19 cellular contexts compared by ENCODE assay signal in the genomic region with DNA sequence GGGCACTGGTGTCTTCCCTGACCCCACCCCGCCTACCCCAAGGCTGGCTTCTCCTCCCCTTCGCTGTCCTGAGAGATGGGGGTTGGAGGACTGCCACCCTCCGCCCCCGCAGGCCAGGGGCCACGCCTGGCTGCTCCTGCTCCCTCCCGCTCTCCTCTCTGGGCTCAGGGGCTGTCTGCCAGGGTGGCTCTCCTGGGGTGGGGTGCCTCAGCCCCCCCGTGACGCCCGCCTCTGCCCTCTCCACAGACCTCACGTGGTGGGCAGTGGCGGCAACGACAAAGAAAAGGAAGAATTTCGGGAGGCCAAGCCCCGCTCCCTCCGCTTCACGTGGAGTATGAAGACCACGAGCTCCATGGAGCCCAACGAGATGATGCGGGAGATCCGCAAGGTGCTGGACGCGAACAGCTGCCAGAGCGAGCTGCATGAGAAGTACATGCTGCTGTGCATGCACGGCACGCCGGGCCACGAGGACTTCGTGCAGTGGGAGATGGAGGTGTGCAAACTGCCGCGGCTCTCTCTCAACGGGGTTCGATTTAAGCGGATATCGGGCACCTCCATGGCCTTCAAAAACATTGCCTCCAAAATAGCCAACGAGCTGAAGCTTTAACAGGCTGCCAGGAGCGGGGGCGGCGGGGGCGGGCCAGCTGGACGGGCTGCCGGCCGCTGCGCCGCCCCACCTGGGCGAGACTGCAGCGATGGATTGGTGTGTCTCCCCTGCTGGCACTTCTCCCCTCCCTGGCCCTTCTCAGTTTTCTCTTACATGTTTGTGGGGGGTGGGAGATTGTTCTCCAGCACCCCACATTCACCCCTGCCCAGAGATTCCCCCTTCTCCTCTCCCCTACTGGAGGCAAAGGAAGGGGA. TPM values are rescaled to one million over a fixed set of nuclear protein-coding genes. Genes with fewer than 3 reads are reported as not detected.
DNase-seq lines count a peak whose midpoint lies in the region; ATAC-seq and TF ChIP-seq lines count a peak whose summit lies in the region.
"Had no signal": no experiment of that assay in that cellular context is flagged by ENCODE, and none has a peak within 500 bp of the region (broad histone marks: within the 10 kb centered on the region; RNA-seq: fewer than 3 reads in every experiment).

No MANE protein-coding gene starts in this region.

- H3K9me3 Mint-ChIP-seq in brain: peaks cover 0 to 2% (median 0%) of the 10 kb centered on the region in 5 experiments
- no peaks in the 10 kb centered on the region for H3K9me3 Mint-ChIP-seq in T-helper 2 cell treated with Interferon-gamma antibody and Interleukin-4, amounts not matched to agents 5 μg/mL and 100 μg/mL, for 36 hours
- H3K9me3 Mint-ChIP-seq: effector memory CD8-positive, alpha-beta T cell had no signal

- DNase-seq in hepatocyte (ENCODE audit: low spot score) (no peak), mesendoderm (no peak)
- no peak for DNase-seq in activated effector memory CD4-positive, alpha-beta T cell treated with Interleukin-2 at 50 U/mL for 16 hours
- DNase-seq in T-helper 2 cell treated with Interferon-gamma antibody and Interleukin-4, amounts not matched to agents 5 μg/mL and 100 μg/mL, for 36 hours (ENCODE audit: low spot score): no peak
- DNase-seq: activated gamma-delta T cell; DMS79; effector memory CD8-positive, alpha-beta T cell; foreskin fibroblast; KBM-7; mesenchymal stem cell; NCI-H1105; NCI-H345; small intestine; stimulated activated naive CD4-positive, alpha-beta T cell had no signal

- no peaks in the 10 kb centered on the region for H3K27me3 Mint-ChIP-seq in brain
- H3K27me3 Mint-ChIP-seq in T-helper 2 cell treated with Interferon-gamma antibody and Interleukin-4, amounts not matched to agents 5 μg/mL and 100 μg/mL, for 36 hours (ENCODE audit: low read depth): no peaks in the 10 kb centered on the region
- H3K27me3 Mint-ChIP-seq: effector memory CD8-positive, alpha-beta T cell had no signal

- H3K27me3 ChIP-seq in HUES6 (ENCODE audit: control insufficient read depth, insufficient read depth, low read length) (no peaks in the 10 kb centered on the region), hepatocyte (no peaks in the 10 kb centered on the region), mesendoderm (ENCODE audit: insufficient read depth, low read length, poor library complexity) (no peaks in the 10 kb centered on the region)

- H3K23ac ChIP-seq in mesendoderm (ENCODE audit: low read length): no peak overlapping the region

- no peak for ATAC-seq in GM18867 (IDR thresholded peaks at IDR 0.05; ENCODE audit: unreplicated experiment)
- ATAC-seq: effector memory CD8-positive, alpha-beta T cell had no signal

- H3K56ac ChIP-seq in mesendoderm (ENCODE audit: low read length): no peak overlapping the region

- H2AK5ac ChIP-seq in mesendoderm (ENCODE audit: low read length): no peak overlapping the region

- H2BK15ac ChIP-seq in mesendoderm (replicated peaks; ENCODE audit: low read depth): no peak overlapping the region

- no peak overlapping the region for H3K4ac ChIP-seq in mesendoderm (ENCODE audit: low read depth, low read length)

- no peak overlapping the region for H2BK5ac ChIP-seq in mesendoderm (ENCODE audit: low read length)

- H4K5ac ChIP-seq in mesendoderm (ENCODE audit: low read length): no peak overlapping the region

- H4K8ac ChIP-seq in mesendoderm (ENCODE audit: low read depth, low read length): no peak overlapping the region

- TF ChIP-seq CTCF in brain (conservative IDR thresholded peaks at IDR 0.05) (no peak), hepatocyte (IDR thresholded peaks at IDR 0.05; ENCODE audit: poor library complexity) (no peak)

- H3K4me2 ChIP-seq in hepatocyte (peak overlapping the region; percentile 11), mesendoderm (ENCODE audit: low read length) (no peak overlapping the region)

- no peak overlapping the region for H2BK120ac ChIP-seq in mesendoderm (ENCODE audit: low read depth, low read length)

- no peak overlapping the region for H3K4me3 ChIP-seq in HUES6 (ENCODE audit: low read depth, low read length)
- H3K4me3 ChIP-seq in hepatocyte: no peak overlapping the region
- no peak overlapping the region for H3K4me3 ChIP-seq in mesendoderm (ENCODE audit: low read length)

- WGBS in hepatocyte (ENCODE audit: low lambda C conversion rate, missing lambda C conversion rate): 93% methylated on average over 32 of the region's 46 CpGs
- WGBS in mesendoderm (ENCODE audit: extremely low coverage, insufficient coverage, low lambda C conversion rate): no CpG with 5 or more reads among the region's 46 CpGs

- H3K36me3 ChIP-seq in HUES6 (ENCODE audit: control insufficient read depth, insufficient read depth, low read length) (peaks cover 46% of the 10 kb centered on the region), hepatocyte (replicated peaks; ENCODE audit: insufficient read depth, low read depth) (no peaks in the 10 kb centered on the region), mesendoderm (ENCODE audit: control insufficient read depth, insufficient read depth, low read length) (peaks cover 11% of the 10 kb centered on the region)

- no peaks in the 10 kb centered on the region for H3K79me2 ChIP-seq in hepatocyte
- H3K79me2 ChIP-seq in mesendoderm (ENCODE audit: control insufficient read depth, insufficient read depth, low read length): no peaks in the 10 kb centered on the region

- H3K9me2 ChIP-seq in hepatocyte (replicated peaks; ENCODE audit: insufficient read depth): no peaks in the 10 kb centered on the region

- H3K4me1 Mint-ChIP-seq in brain: peaks cover 75% of the 10 kb centered on the region
- no peaks in the 10 kb centered on the region for H3K4me1 Mint-ChIP-seq in T-helper 2 cell treated with Interferon-gamma antibody and Interleukin-4, amounts not matched to agents 5 μg/mL and 100 μg/mL, for 36 hours (ENCODE audit: low read depth)

- H3K27ac ChIP-seq in HUES6 (ENCODE audit: low read depth, low read length): peak overlapping the region; percentile 46; the same call in 1 of the 2 replicates
- peak overlapping the region; percentile 60 for H3K27ac ChIP-seq in hepatocyte
- H3K27ac ChIP-seq in temporal lobe (ENCODE audit: low read depth, low read length): peak overlapping the region; percentile 87
- no peak overlapping the region for H3K27ac ChIP-seq in mesendoderm (ENCODE audit: low read depth, low read length)
- H3K27ac ChIP-seq: C4-2B had no signal

- peaks cover 22% of the 10 kb centered on the region for H3K36me3 Mint-ChIP-seq in brain
- H3K36me3 Mint-ChIP-seq in T-helper 2 cell treated with Interferon-gamma antibody and Interleukin-4, amounts not matched to agents 5 μg/mL and 100 μg/mL, for 36 hours (ENCODE audit: low read depth): peaks cover 25% of the 10 kb centered on the region

- H3K4me3 Mint-ChIP-seq in brain: peak overlapping the region in 3 of 5 experiments; percentile 35 to 45 (median 41)
- no peak overlapping the region for H3K4me3 Mint-ChIP-seq in T-helper 2 cell treated with Interferon-gamma antibody and Interleukin-4, amounts not matched to agents 5 μg/mL and 100 μg/mL, for 36 hours
- H3K4me3 Mint-ChIP-seq: effector memory CD8-positive, alpha-beta T cell had no signal

- no peaks in the 10 kb centered on the region for H3K9me3 ChIP-seq in HUES6 (ENCODE audit: control insufficient read depth, insufficient read depth, low read depth, low read length)
- no peaks in the 10 kb centered on the region for H3K9me3 ChIP-seq in hepatocyte (ENCODE audit: low read depth)

- H3K4me1 ChIP-seq in HUES6 (ENCODE audit: control insufficient read depth, insufficient read depth, low read length) (peaks cover 48% of the 10 kb centered on the region), hepatocyte (ENCODE audit: insufficient read depth) (peaks cover 14% of the 10 kb centered on the region), mesendoderm (ENCODE audit: control insufficient read depth, low read depth, low read length) (peaks cover 5% of the 10 kb centered on the region)

- peak overlapping the region in 4 of 5 experiments; percentile 67 to 94 (median 86) for H3K27ac Mint-ChIP-seq in brain
- H3K27ac Mint-ChIP-seq in T-helper 2 cell treated with Interferon-gamma antibody and Interleukin-4, amounts not matched to agents 5 μg/mL and 100 μg/mL, for 36 hours: no peak overlapping the region
- H3K27ac Mint-ChIP-seq: effector memory CD8-positive, alpha-beta T cell had no signal

- H4K20me1 ChIP-seq in hepatocyte (ENCODE audit: insufficient read depth, poor library complexity, severe bottlenecking): no peaks in the 10 kb centered on the region

- H3K18ac ChIP-seq in mesendoderm (ENCODE audit: low read length): no peak overlapping the region

- H3K79me1 ChIP-seq in mesendoderm (ENCODE audit: low read length): no peaks in the 10 kb centered on the region

- no peak overlapping the region for H2AFZ ChIP-seq in hepatocyte

- H3K9ac ChIP-seq in HUES6 (ENCODE audit: low read length) (peak overlapping the region; percentile 40), mesendoderm (ENCODE audit: low read length) (no peak overlapping the region)

RNA-seq across cellular contexts. Expression of a gene that starts 8.1 kb away (rescaled TPM):
- 23.5 TPM for polyA plus RNA-seq in brain (ENCODE audit: insufficient read depth, low read depth, low replicate concordance)
- 4.3 and 4.4 TPM in 2 replicates for total RNA-seq in hepatocyte
- 3.1 and 3.5 TPM in 2 replicates for polyA plus RNA-seq in hepatocyte
- 7.9 TPM for total RNA-seq in temporal lobe
- 35.7 TPM for polyA plus RNA-seq in mesendoderm (2013, experiment 1 of 2)
- 36.5 TPM for polyA plus RNA-seq in mesendoderm (2013, experiment 2 of 2)

RNA-seq across cellular contexts. Expression of a gene that starts 29.9 kb away (rescaled TPM):
- polyA plus RNA-seq in brain (ENCODE audit: insufficient read depth, low read depth, low replicate concordance): 15.8 TPM
- 12.2 and 15.3 TPM in 2 replicates for total RNA-seq in hepatocyte
- 16.4 and 17.9 TPM in 2 replicates for polyA plus RNA-seq in hepatocyte
- 15.5 TPM for total RNA-seq in temporal lobe
- 20.3 TPM for polyA plus RNA-seq in mesendoderm (2013, experiment 1 of 2)
- polyA plus RNA-seq in mesendoderm (2013, experiment 2 of 2): 19.6 TPM
